11 cellular contexts compared by ENCODE assay signal in genomic region chr11:104798794-104799193, GRCh38.
DNase-seq lines count a peak whose midpoint lies in the region; ATAC-seq, FAIRE-seq and TF ChIP-seq lines count a peak whose summit lies in the region.
"Had no signal": no experiment of that assay in that cellular context is flagged by ENCODE, and none has a peak within 500 bp of the region (broad histone marks: within the 10 kb centered on the region; RNA-seq: fewer than 3 reads in every experiment).

No MANE protein-coding gene starts in this region.

- H3K27me3 Mint-ChIP-seq in osteocyte (ENCODE audit: unreplicated experiment) = no peaks in the 10 kb centered on the region

- POLR2A ChIA-PET in endothelial cell of umbilical vein (lab: Charles Lee) = no interaction called here

- no peaks in the 10 kb centered on the region for H3K9me3 ChIP-seq in DND-41 (ENCODE audit: insufficient read depth, low read length, severe bottlenecking)
- no peaks in the 10 kb centered on the region for H3K9me3 ChIP-seq in endothelial cell of umbilical vein (replicated peaks; ENCODE audit: control insufficient read depth, insufficient read depth, low read length)
- no peaks in the 10 kb centered on the region for H3K9me3 ChIP-seq in colonic mucosa
- H3K9me3 ChIP-seq in left lung = peaks cover 0 to 3% of the 10 kb centered on the region in 2 donors
- H3K9me3 ChIP-seq: prostate gland had no signal

- no peaks in the 10 kb centered on the region for H3K79me2 ChIP-seq in DND-41 (ENCODE audit: insufficient read depth, low read length)
- H3K79me2 ChIP-seq in endothelial cell of umbilical vein (ENCODE audit: control insufficient read depth, insufficient read depth, low read length) = no peaks in the 10 kb centered on the region

- H3K9me3 Mint-ChIP-seq in osteocyte (ENCODE audit: unreplicated experiment) = peaks cover 4% of the 10 kb centered on the region

- no peak overlapping the region for H3K4me3 Mint-ChIP-seq in osteocyte (ENCODE audit: unreplicated experiment)

- TF ChIP-seq CTCF in DND-41 (IDR thresholded peaks at IDR 0.05; ENCODE audit: borderline replicate concordance, extremely low read depth, low read length, poor library complexity, severe bottlenecking) = no peak
- no peak for TF ChIP-seq CTCF in endothelial cell of umbilical vein (IDR thresholded peaks at IDR 0.05; ENCODE audit: extremely low read depth in 1 of 2, insufficient read depth in 1 of 2, low read depth in 1 of 2, low read length in 2 of 2)
- TF ChIP-seq CTCF in colonic mucosa (IDR thresholded peaks at IDR 0.05) = no peak
- no peak for TF ChIP-seq CTCF in left lung (IDR thresholded peaks at IDR 0.05)
- no peak for TF ChIP-seq CTCF in osteocyte (IDR thresholded peaks at IDR 0.05)

- intact Hi-C loops in endothelial cell of umbilical vein (cut with micrococcal nuclease) (no loop called here), colonic mucosa (cut with DNase I) (no loop called here), left lung (cut with DNase I) (no loop called here)

- CTCF ChIA-PET in endothelial cell of umbilical vein (lab: Charles Lee) = no interaction called here

- H3K4me1 Mint-ChIP-seq in osteocyte (ENCODE audit: unreplicated experiment) = peaks cover 1% of the 10 kb centered on the region

- H3K4me1 ChIP-seq in DND-41 (ENCODE audit: insufficient read depth, low read length) = peaks cover 30% of the 10 kb centered on the region
- H3K4me1 ChIP-seq in endothelial cell of umbilical vein (ENCODE audit: control insufficient read depth, extremely low read depth, insufficient read depth, low read length) = no peaks in the 10 kb centered on the region
- no peaks in the 10 kb centered on the region for H3K4me1 ChIP-seq in colonic mucosa
- H3K4me1 ChIP-seq in left lung = no peaks in the 10 kb centered on the region
- H3K4me1 ChIP-seq: prostate gland had no signal

- H3K4me2 ChIP-seq in DND-41 (ENCODE audit: insufficient read depth, low read length) (peak overlapping the region; percentile 65), endothelial cell of umbilical vein (ENCODE audit: insufficient read depth, low read length) (no peak overlapping the region)

- no TSS peak for BruUV-seq in endothelial cell of umbilical vein (replicated peaks; lab: Mats Ljungman, UMichigan)

- H3K9ac ChIP-seq in DND-41 (ENCODE audit: low read depth, low read length) (peak overlapping the region; percentile 55), endothelial cell of umbilical vein (replicated peaks; ENCODE audit: extremely low read depth, insufficient read depth, low read length) (no peak overlapping the region), colonic mucosa (ENCODE audit: low read depth in 2 of 2, low read length in 2 of 2) (no peak overlapping the region)

- no peaks in the 10 kb centered on the region for H3K9me1 ChIP-seq in endothelial cell of umbilical vein (replicated peaks; ENCODE audit: control insufficient read depth, extremely low read depth, insufficient read depth, low read length)

- H3K27ac ChIP-seq in DND-41 (ENCODE audit: low read length) (peak overlapping the region; percentile 88), endothelial cell of umbilical vein (ENCODE audit: insufficient read depth, low read depth, low read length) (no peak overlapping the region), colonic mucosa (no peak overlapping the region), left lung (no peak overlapping the region)
- H3K27ac ChIP-seq: prostate gland had no signal

- ATAC-seq in DND-41 (ENCODE audit: insufficient read depth, low read depth) = peak; percentile 52; the same call in 2 of the 3 replicates
- ATAC-seq in GM21515 (IDR thresholded peaks at IDR 0.05; ENCODE audit: unreplicated experiment) = peak; percentile 68
- ATAC-seq in HG03565 (IDR thresholded peaks at IDR 0.05; ENCODE audit: unreplicated experiment) = peak; percentile 53
- ATAC-seq in HG03196 (IDR thresholded peaks at IDR 0.05; ENCODE audit: unreplicated experiment) = no peak
- ATAC-seq in left lung = no peak

- H4K20me1 ChIP-seq in DND-41 (ENCODE audit: insufficient read depth, low read length) (no peaks in the 10 kb centered on the region), endothelial cell of umbilical vein (replicated peaks; ENCODE audit: control insufficient read depth, extremely low read depth, insufficient read depth, low read length) (no peaks in the 10 kb centered on the region)

- dilution Hi-C loops in endothelial cell of umbilical vein (cut with MboI; ENCODE audit: extremely low pct_ligation_motif_present, low sequenced_read_pairs) = no loop called here

- no peaks in the 10 kb centered on the region for H3K27me3 ChIP-seq in DND-41 (ENCODE audit: insufficient read depth, low read length, poor library complexity)
- H3K27me3 ChIP-seq in endothelial cell of umbilical vein (ENCODE audit: control insufficient read depth in 2 of 2, insufficient read depth in 2 of 2, low read length in 2 of 2) = no peaks in the 10 kb centered on the region
- no peaks in the 10 kb centered on the region for H3K27me3 ChIP-seq in colonic mucosa
- no peaks in the 10 kb centered on the region for H3K27me3 ChIP-seq in left lung

- no peak for TF ChIP-seq POLR2A in endothelial cell of umbilical vein (IDR thresholded peaks at IDR 0.05; ENCODE audit: low read depth, low read length)

- peak overlapping the region; percentile 4 to 49; a peak in 3 of 4 replicates for H3K4me3 ChIP-seq in DND-41 (ENCODE audit: low read depth in 1 of 2, low read length in 2 of 2)
- no peak overlapping the region for H3K4me3 ChIP-seq in endothelial cell of umbilical vein (replicated peaks in 1 of 3; ENCODE audit: insufficient read depth in 1 of 3, low read depth in 1 of 3, low read length in 3 of 3)
- H3K4me3 ChIP-seq in colonic mucosa = no peak overlapping the region
- H3K4me3 ChIP-seq in left lung = peak overlapping the region in 1 of 2 donors; percentile 4
- H3K4me3 ChIP-seq: prostate gland had no signal

- H3K36me3 ChIP-seq in DND-41 (ENCODE audit: insufficient read depth, low read length) (no peaks in the 10 kb centered on the region), endothelial cell of umbilical vein (ENCODE audit: control insufficient read depth in 2 of 2, extremely low read depth in 1 of 2, insufficient read depth in 2 of 2, low read length in 2 of 2) (no peaks in the 10 kb centered on the region), colonic mucosa (no peaks in the 10 kb centered on the region), left lung (no peaks in the 10 kb centered on the region)
- H3K36me3 ChIP-seq: prostate gland had no signal

- no peak for FAIRE-seq in endothelial cell of umbilical vein (lab: Jason Lieb, UNC)
- FAIRE-seq: TTC549 had no signal

- H2AFZ ChIP-seq in DND-41 (ENCODE audit: low read depth, low read length) (peak overlapping the region; percentile 66), endothelial cell of umbilical vein (ENCODE audit: low read depth, low read length) (peak overlapping the region; percentile 48)

- DNase-seq in DND-41 (no peak), endothelial cell of umbilical vein (ENCODE audit: low read depth, low spot score) (no peak), colonic mucosa (no peak), left lung (no peak), osteocyte (ENCODE audit: extremely low spot score, unreplicated experiment) (no peak)
- DNase-seq: GDM1 had no signal

- no peak overlapping the region for H3K27ac Mint-ChIP-seq in osteocyte (ENCODE audit: unreplicated experiment)

- no peaks in the 10 kb centered on the region for H3K36me3 Mint-ChIP-seq in osteocyte (ENCODE audit: unreplicated experiment)

TF ChIP-seq in endothelial cell of umbilical vein, 7 proteins besides CTCF, POLR2A, EP300 and RAD21:
- TF ChIP-seq EZH2 (IDR thresholded peaks at IDR 0.05; ENCODE audit: borderline replicate concordance, low read depth, low read length, severe bottlenecking) (no peak), MYC (IDR thresholded peaks at IDR 0.05; ENCODE audit: low read depth, low read length) (no peak), POLR2AphosphoS5 (IDR thresholded peaks at IDR 0.05; ENCODE audit: insufficient read depth, low read depth, low read length) (no peak), JUN (IDR thresholded peaks at IDR 0.05; ENCODE audit: borderline replicate concordance, insufficient read depth, insufficient read length, low read depth) (no peak), GATA2 (IDR thresholded peaks at IDR 0.05; ENCODE audit: insufficient read depth, insufficient read length, low read depth, low read length) (no peak), FOS (IDR thresholded peaks at IDR 0.05; ENCODE audit: borderline replicate concordance, insufficient read depth, low read length) (no peak)
- TF ChIP-seq, protein P1, sequence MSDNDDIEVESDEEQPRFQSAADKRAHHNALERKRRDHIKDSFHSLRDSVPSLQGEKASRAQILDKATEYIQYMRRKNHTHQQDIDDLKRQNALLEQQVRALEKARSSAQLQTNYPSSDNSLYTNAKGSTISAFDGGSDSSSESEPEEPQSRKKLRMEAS (IDR thresholded peaks at IDR 0.05; ENCODE audit: insufficient read depth, insufficient read length) = no peak
TF ChIP-seq in endothelial cell of umbilical vein: peak in this region for 0.

Comparison
In these comparisons a context has a peak if more than half of its experiments do, and no peak if none do; other contexts are left out.
1. ATAC-seq: peak in DND-41 (single experiment), GM21515 (single experiment) and HG03565 (single experiment); none in HG03196 (single experiment) and left lung (single experiment).
2. H3K4me3 ChIP-seq: peak in DND-41 (2 of 2); none in endothelial cell of umbilical vein (0 of 3) and colonic mucosa (single experiment).